ENCODE assay signal across 17 cellular contexts in genomic region chr3:62755285-62755684, GRCh38.
DNase-seq lines count a peak whose midpoint lies in the region; ATAC-seq and TF ChIP-seq lines count a peak whose summit lies in the region.
"Had no signal": no experiment of that assay in that cellular context is flagged by ENCODE, and none has a peak within 500 bp of the region (broad histone marks: within the 10 kb centered on the region; RNA-seq: fewer than 3 reads in every experiment).

No MANE protein-coding gene starts in this region.

- no peak overlapping the region for H3K27ac ChIP-seq in RWPE2 (ENCODE audit: poor library complexity, severe bottlenecking)
- no peak overlapping the region for H3K27ac ChIP-seq in left lung
- H3K27ac ChIP-seq: body of pancreas, PC-9 had no signal

- no peaks in the 10 kb centered on the region for H3K27me3 ChIP-seq in RWPE2 (ENCODE audit: insufficient read depth, poor library complexity, severe bottlenecking)
- no peaks in the 10 kb centered on the region for H3K27me3 ChIP-seq in left lung
- H3K27me3 ChIP-seq: body of pancreas had no signal

- TF ChIP-seq CTCF in RWPE2 (IDR thresholded peaks at IDR 0.05; ENCODE audit: poor library complexity, severe bottlenecking) (no peak), left lung (IDR thresholded peaks at IDR 0.05) (no peak)

- DNase-seq in NCI-H1417 (lab: John Stamatoyannopoulos, UW) (peak; percentile 16 to 84 (median 56)), NCI-H1417 treated with DMSO at 0.1 percent for 48 hours (lab: John Stamatoyannopoulos, UW) (no peak), NCI-H146 (lab: John Stamatoyannopoulos, UW) (peak; percentile 69), RWPE2 (ENCODE audit: low spot score) (peak; percentile 59), left kidney (ENCODE audit: low read depth, low spot score) (peak; percentile 44), left lung (no peak), A172 (ENCODE audit: low spot score) (no peak), NCI-H187 treated with DMSO at 0.1 percent for 48 hours (lab: John Stamatoyannopoulos, UW) (no peak)
- DNase-seq: 8988T; activated CD4-positive, alpha-beta T cell treated with anti-CD3 and anti-CD28 coated beads for 1 hour; activated naive CD4-positive, alpha-beta T cell treated with anti-CD3 and anti-CD28 coated beads, Interleukin-2, amount 50 U/mL, for 16 hours; CD4-positive, alpha-beta T cell; mesenchymal stem cell; NCI-H226; PC-9; T-helper 17 cell had no signal

- ATAC-seq in RWPE2 (ENCODE audit: low read depth): peak; percentile 80
- ATAC-seq in left lung: no peak
- ATAC-seq: body of pancreas, T-helper 17 cell had no signal

- intact Hi-C loops in left lung (cut with DNase I): no loop called here

- H3K9me3 ChIP-seq in RWPE2 (ENCODE audit: severe bottlenecking) (no peaks in the 10 kb centered on the region), left lung (no peaks in the 10 kb centered on the region)
- H3K9me3 ChIP-seq: body of pancreas had no signal

- H3K4me1 ChIP-seq in RWPE2 (ENCODE audit: insufficient read depth, poor library complexity, severe bottlenecking): peaks cover 9% of the 10 kb centered on the region
- H3K4me1 ChIP-seq in left lung: no peaks in the 10 kb centered on the region
- H3K4me1 ChIP-seq: body of pancreas had no signal

- H3K4me3 ChIP-seq in RWPE2 (ENCODE audit: severe bottlenecking) (no peak overlapping the region), left lung (no peak overlapping the region)
- H3K4me3 ChIP-seq: body of pancreas, PC-9 had no signal

- H3K36me3 ChIP-seq in RWPE2 (ENCODE audit: low read depth) (no peaks in the 10 kb centered on the region), left lung (no peaks in the 10 kb centered on the region)

Comparison
In these comparisons a context has a peak if more than half of its experiments do, and no peak if none do; other contexts are left out.
1. DNase-seq: peak in NCI-H1417 (3 of 3), NCI-H146 (single experiment), RWPE2 (single experiment) and left kidney (single experiment); none in NCI-H1417 treated with DMSO at 0.1 percent for 48 hours (single experiment), left lung (0 of 2), A172 (single experiment) and NCI-H187 treated with DMSO at 0.1 percent for 48 hours (single experiment).